ENCODE assay signal across 10 cellular contexts in the genomic region with DNA sequence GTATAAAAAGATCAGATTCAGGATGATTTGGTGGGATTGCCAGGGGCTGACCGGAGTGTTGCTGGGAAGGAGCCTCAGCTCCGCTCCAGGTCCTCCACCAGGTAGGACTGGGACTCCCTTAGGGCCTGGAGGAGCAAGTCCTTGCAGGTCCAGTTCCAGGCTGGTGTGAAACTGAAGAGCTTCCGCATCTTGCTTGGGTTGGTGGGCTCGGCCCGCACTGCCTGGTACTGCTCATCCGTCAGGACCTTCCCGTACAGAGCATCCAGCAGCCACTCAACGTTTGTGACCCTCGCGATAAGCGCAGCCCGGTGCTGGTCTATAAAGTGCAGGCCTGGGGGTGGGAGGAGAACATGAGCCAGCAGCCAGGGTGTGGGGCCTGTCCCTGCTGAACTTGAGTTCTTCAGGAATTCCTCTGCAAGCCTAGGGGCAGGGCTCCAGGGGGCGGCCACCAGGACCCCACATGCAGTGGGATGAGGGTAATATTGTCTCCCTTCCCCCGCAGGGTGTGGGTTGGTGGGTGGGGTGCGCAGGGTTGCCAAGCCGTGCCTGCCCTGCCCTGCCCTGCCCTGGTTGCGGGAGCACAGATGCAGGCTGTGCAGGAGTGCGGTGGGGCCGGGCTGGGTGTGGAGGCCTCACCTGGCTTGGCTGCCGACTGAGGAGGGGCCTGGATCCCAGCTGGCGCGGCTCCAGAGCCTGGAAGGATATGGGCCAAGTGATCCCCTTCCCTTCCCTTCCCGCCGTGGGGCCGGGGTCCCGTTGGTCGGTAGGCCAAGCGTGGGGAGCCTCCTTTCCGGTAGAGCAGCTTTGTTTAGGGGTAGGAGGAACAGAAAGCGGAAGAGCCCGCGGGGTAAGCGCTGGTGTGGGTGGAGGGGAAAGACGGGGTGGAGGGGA. TPM values are rescaled to one million over a fixed set of nuclear protein-coding genes. Genes with fewer than 3 reads are reported as not detected.
DNase-seq lines count a peak whose midpoint lies in the region; ATAC-seq and TF ChIP-seq lines count a peak whose summit lies in the region.
"Had no signal": no experiment of that assay in that cellular context is flagged by ENCODE, and none has a peak within 500 bp of the region (broad histone marks: within the 10 kb centered on the region; RNA-seq: fewer than 3 reads in every experiment).

No MANE protein-coding gene starts in this region.

- H3K9me2 ChIP-seq in neural cell (ENCODE audit: insufficient read depth, low read length), result no peaks in the 10 kb centered on the region

- POLR2A ChIA-PET in activated CD4-positive, alpha-beta memory T cell treated with anti-CD3 and anti-CD28 coated beads, Interleukin-2, amount 10 ng/mL, durations not matched to agents 7 days and 5 days (lab: Charles Lee), result interaction anchor here (0.6 to 5.2 kb wide), 34 partner anchors 8 to 672 kb away, joined by 3 to 76 read pairs (median 4); a partner anchor contains a TSS

- H4K20me1 ChIP-seq in BLaER1 (peaks cover 49% of the 10 kb centered on the region), neural cell (ENCODE audit: insufficient read depth) (no peaks in the 10 kb centered on the region)

- peak overlapping the region; percentile 79 for H3K27ac Mint-ChIP-seq in activated CD4-positive, alpha-beta memory T cell treated with anti-CD3 and anti-CD28 coated beads, Interleukin-2, amount 10 ng/mL, durations not matched to agents 7 days and 5 days

- H3K4me1 Mint-ChIP-seq in activated CD4-positive, alpha-beta memory T cell treated with anti-CD3 and anti-CD28 coated beads, Interleukin-2, amount 10 ng/mL, durations not matched to agents 7 days and 5 days, result peaks cover 64% of the 10 kb centered on the region

- no peak overlapping the region for H2AFZ ChIP-seq in neural cell (ENCODE audit: low read depth, low read length)

- peak overlapping the region; percentile 87 for H3K4me3 Mint-ChIP-seq in activated CD4-positive, alpha-beta memory T cell treated with anti-CD3 and anti-CD28 coated beads, Interleukin-2, amount 10 ng/mL, durations not matched to agents 7 days and 5 days

- CTCF ChIA-PET in activated CD4-positive, alpha-beta memory T cell treated with anti-CD3 and anti-CD28 coated beads, Interleukin-2, amount 10 ng/mL, durations not matched to agents 7 days and 5 days (lab: Charles Lee), result interaction anchor here (0.6 to 4.2 kb wide), 24 partner anchors 9 to 675 kb away, joined by 3 to 38 read pairs (median 4); a partner anchor contains a TSS

- H3K27me3 Mint-ChIP-seq in activated CD4-positive, alpha-beta memory T cell treated with anti-CD3 and anti-CD28 coated beads, Interleukin-2, amount 10 ng/mL, durations not matched to agents 7 days and 5 days, result peaks cover 4% of the 10 kb centered on the region

- no peaks in the 10 kb centered on the region for H3K9me3 Mint-ChIP-seq in activated CD4-positive, alpha-beta memory T cell treated with anti-CD3 and anti-CD28 coated beads, Interleukin-2, amount 10 ng/mL, durations not matched to agents 7 days and 5 days

- ATAC-seq in GM19351 (IDR thresholded peaks at IDR 0.05; ENCODE audit: unreplicated experiment), result peak; percentile 57
- ATAC-seq in HG03565 (IDR thresholded peaks at IDR 0.05; ENCODE audit: unreplicated experiment), result no peak

- H3K79me2 ChIP-seq in neural cell (replicated peaks; ENCODE audit: insufficient read depth, low read length), result no peaks in the 10 kb centered on the region

- H3K4me3 ChIP-seq in BLaER1, result peak overlapping the region; percentile 92
- H3K4me3 ChIP-seq in HUES64 (ENCODE audit: low read length), result peak overlapping the region; percentile 64
- peak overlapping the region; percentile 77 for H3K4me3 ChIP-seq in fibroblast of the aortic adventitia (ENCODE audit: low read depth, low read length)
- H3K4me3 ChIP-seq in neural cell (ENCODE audit: low read length), result peak overlapping the region; percentile 21

- H3F3A ChIP-seq in neural cell (ENCODE audit: insufficient read depth, low read length, poor library complexity, severe bottlenecking), result no peaks in the 10 kb centered on the region

- WGBS in HUES64, result 17% methylated on average over 34 of the region's 34 CpGs

- H3K9me3 ChIP-seq in BLaER1 (no peaks in the 10 kb centered on the region), HUES64 (ENCODE audit: insufficient read depth, low read depth, low read length) (no peaks in the 10 kb centered on the region), neural cell (ENCODE audit: low read length) (no peaks in the 10 kb centered on the region)

- no peak for TF ChIP-seq EP300 in neural cell (conservative IDR thresholded peaks at IDR 0.05; ENCODE audit: poor library complexity, severe bottlenecking)

- H3K4me1 ChIP-seq in BLaER1 (peaks cover 70% of the 10 kb centered on the region), HUES64 (ENCODE audit: insufficient read depth, low read length) (no peaks in the 10 kb centered on the region)

- TF ChIP-seq CTCF in fibroblast of the aortic adventitia (IDR thresholded peaks at IDR 0.05; ENCODE audit: insufficient read depth, low read length) (no peak), neural cell (IDR thresholded peaks at IDR 0.05; ENCODE audit: poor library complexity, severe bottlenecking) (no peak)

- peaks cover 40% of the 10 kb centered on the region for H3K36me3 Mint-ChIP-seq in activated CD4-positive, alpha-beta memory T cell treated with anti-CD3 and anti-CD28 coated beads, Interleukin-2, amount 10 ng/mL, durations not matched to agents 7 days and 5 days (ENCODE audit: low read depth)

- H3K36me3 ChIP-seq in BLaER1, result peaks cover 35% of the 10 kb centered on the region
- H3K36me3 ChIP-seq in HUES64 (ENCODE audit: insufficient read depth, low read length), result peaks cover 13% of the 10 kb centered on the region
- no peaks in the 10 kb centered on the region for H3K36me3 ChIP-seq in neural cell (ENCODE audit: insufficient read depth, low read length)

- DNase-seq in activated CD4-positive, alpha-beta memory T cell treated with anti-CD3 and anti-CD28 coated beads, Interleukin-2, amount 10 ng/mL, durations not matched to agents 7 days and 5 days, result peak; percentile 55
- no peak for DNase-seq in fibroblast of the aortic adventitia (ENCODE audit: low read depth)
- no peak for DNase-seq in NCI-H187 (lab: John Stamatoyannopoulos, UW)

- peak overlapping the region; percentile 98 for H3K4me2 ChIP-seq in BLaER1
- H3K4me2 ChIP-seq in neural cell (ENCODE audit: low read length), result no peak overlapping the region

- H3K9ac ChIP-seq in BLaER1 (peak overlapping the region; percentile 87), HUES64 (ENCODE audit: low read depth, low read length) (peak overlapping the region; percentile 67), neural cell (ENCODE audit: low read length) (no peak overlapping the region)

- no peak for TF ChIP-seq RAD21 in neural cell (conservative IDR thresholded peaks at IDR 0.05)

- H3K27me3 ChIP-seq in BLaER1 (no peaks in the 10 kb centered on the region), HUES64 (ENCODE audit: insufficient read depth, low read length) (peaks cover 30% of the 10 kb centered on the region), neural cell (ENCODE audit: insufficient read depth, low read depth, low read length) (peaks cover 27% of the 10 kb centered on the region)

- H3K27ac ChIP-seq in BLaER1 (peak overlapping the region; percentile 89), HUES64 (ENCODE audit: low read depth, low read length) (peak overlapping the region; percentile 31; the same call in 1 of the 2 replicates), neural cell (ENCODE audit: low read length) (no peak overlapping the region)

TF ChIP-seq in neural cell, 6 proteins besides CTCF, POLR2A, EP300 and RAD21:
- TF ChIP-seq POLR2AphosphoS5 (IDR thresholded peaks at IDR 0.05) (peak; percentile 42), TAF1 (IDR thresholded peaks at IDR 0.05; ENCODE audit: low read depth) (no peak)

RNA-seq across cellular contexts. Expression of a gene that starts 0.8 kb away (rescaled TPM):
- polyA plus RNA-seq in HUES64 (2013, experiment 1 of 2), result 17.3 TPM
- polyA plus RNA-seq in HUES64 (2013, experiment 2 of 2), result 17.6 TPM
- 100 to 1,000 TPM in 1 of 2 experiments, 10 to 100 TPM in 1; 96.1 to 102 TPM for total RNA-seq in activated CD4-positive, alpha-beta memory T cell treated with anti-CD3 and anti-CD28 coated beads, Interleukin-2, amount 10 ng/mL, durations not matched to agents 7 days and 5 days
- 29.3 and 126 TPM in 2 replicates for total RNA-seq in fibroblast of the aortic adventitia (ENCODE audit: low replicate concordance)
- polyA plus RNA-seq in neural cell, result not detected in 2 replicates
- not detected in 2 replicates for polyA minus RNA-seq in neural cell

RNA-seq across cellular contexts. Expression of a gene that starts 12.2 kb away (rescaled TPM):
- polyA plus RNA-seq in HUES64 (2013, experiment 1 of 2), result 0.30 TPM
- 0.13 TPM for polyA plus RNA-seq in HUES64 (2013, experiment 2 of 2)
- total RNA-seq in activated CD4-positive, alpha-beta memory T cell treated with anti-CD3 and anti-CD28 coated beads, Interleukin-2, amount 10 ng/mL, durations not matched to agents 7 days and 5 days, result under 1 TPM; 0.03 to 0.05 TPM
- total RNA-seq in fibroblast of the aortic adventitia (ENCODE audit: low replicate concordance), result not detected in 2 replicates
- 0.05 TPM in 1 of 2 replicates, not detected in the other for polyA plus RNA-seq in neural cell
- not detected in 2 replicates for polyA minus RNA-seq in neural cell
- total RNA-seq: pulmonary artery endothelial cell had no signal

RNA-seq across cellular contexts. Expression of a gene that starts 15.2 kb away (rescaled TPM):
- polyA plus RNA-seq in HUES64 (2013, experiment 1 of 2), result not detected
- 1.9 TPM for polyA plus RNA-seq in HUES64 (2013, experiment 2 of 2)
- not detected for total RNA-seq in activated CD4-positive, alpha-beta memory T cell treated with anti-CD3 and anti-CD28 coated beads, Interleukin-2, amount 10 ng/mL, durations not matched to agents 7 days and 5 days
- total RNA-seq in fibroblast of the aortic adventitia (ENCODE audit: low replicate concordance), result not detected in 2 replicates
- not detected in 2 replicates for polyA plus RNA-seq in neural cell
- polyA minus RNA-seq in neural cell, result not detected in 2 replicates
- total RNA-seq: HT1080, pulmonary artery endothelial cell had no signal

RNA-seq across cellular contexts. Expression of a gene that starts 21.8 kb away (rescaled TPM):
- polyA plus RNA-seq in HUES64 (2013, experiment 1 of 2), result 535 TPM
- 528 TPM for polyA plus RNA-seq in HUES64 (2013, experiment 2 of 2)
- 100 to 1,000 TPM; 386 to 397 TPM for total RNA-seq in activated CD4-positive, alpha-beta memory T cell treated with anti-CD3 and anti-CD28 coated beads, Interleukin-2, amount 10 ng/mL, durations not matched to agents 7 days and 5 days
- total RNA-seq in fibroblast of the aortic adventitia (ENCODE audit: low replicate concordance), result 41.3 and 65.3 TPM in 2 replicates
- 53.9 and 54.3 TPM in 2 replicates for polyA plus RNA-seq in neural cell
- polyA minus RNA-seq in neural cell, result 79.9 and 89.7 TPM in 2 replicates

RNA-seq across cellular contexts. Expression of a gene that starts 51.9 kb away (rescaled TPM):
- 0.65 TPM for polyA plus RNA-seq in HUES64 (2013, experiment 1 of 2)
- 0.76 TPM for polyA plus RNA-seq in HUES64 (2013, experiment 2 of 2)
- under 1 TPM; 0.58 to 0.85 TPM for total RNA-seq in activated CD4-positive, alpha-beta memory T cell treated with anti-CD3 and anti-CD28 coated beads, Interleukin-2, amount 10 ng/mL, durations not matched to agents 7 days and 5 days
- 1.1 and 3.8 TPM in 2 replicates for total RNA-seq in fibroblast of the aortic adventitia (ENCODE audit: low replicate concordance)
- polyA plus RNA-seq in neural cell, result 1.5 and 2.0 TPM in 2 replicates
- not detected in 2 replicates for polyA minus RNA-seq in neural cell

Comparison
In these comparisons a context has a peak if more than half of its experiments do, and no peak if none do; other contexts are left out.
1. H3K4me3 ChIP-seq: peak in every context shown above with its lines; median percentile 92 in BLaER1; 77 in fibroblast of the aortic adventitia; 64 in HUES64; 21 in neural cell.